ENCODE assay signal across 22 cellular contexts in genomic region chr20:62178316-62179161, GRCh38. TPM values are rescaled to one million over a fixed set of nuclear protein-coding genes. Genes with fewer than 3 reads are reported as not detected.
DNase-seq lines count a peak whose midpoint lies in the region; ATAC-seq, FAIRE-seq and TF ChIP-seq lines count a peak whose summit lies in the region.
"Had no signal": no experiment of that assay in that cellular context is flagged by ENCODE, and none has a peak within 500 bp of the region (broad histone marks: within the 10 kb centered on the region; RNA-seq: fewer than 3 reads in every experiment).

No MANE protein-coding gene starts in this region.

- peaks cover 23% of the 10 kb centered on the region for H3F3A ChIP-seq in SK-N-SH (replicated peaks; ENCODE audit: insufficient read depth)

- H3K9me3 ChIP-seq in K562 (replicated peaks; ENCODE audit: control insufficient read depth, insufficient read depth, low read depth, low read length) (no peaks in the 10 kb centered on the region), liver (ENCODE audit: control insufficient read depth in 4 of 4, low read length in 3 of 4) (no peaks in the 10 kb centered on the region), stomach (no peaks in the 10 kb centered on the region), SK-N-SH (no peaks in the 10 kb centered on the region)
- H3K9me3 ChIP-seq: MG63, Peyer's patch had no signal

- H2AFZ ChIP-seq in K562 (ENCODE audit: low read depth, low read length) = no peak overlapping the region
- H2AFZ ChIP-seq in SK-N-SH (ENCODE audit: low read depth) = no peak overlapping the region

- H3K27me3 ChIP-seq in K562 (ENCODE audit: control insufficient read depth in 2 of 2, insufficient read depth in 2 of 2, low read length in 2 of 2) (no peaks in the 10 kb centered on the region), liver (ENCODE audit: control insufficient read depth in 4 of 4, insufficient read depth in 4 of 4, low read length in 3 of 4) (no peaks in the 10 kb centered on the region), stomach (no peaks in the 10 kb centered on the region), SK-N-SH (ENCODE audit: insufficient read depth) (no peaks in the 10 kb centered on the region)
- H3K27me3 ChIP-seq: MG63, Peyer's patch had no signal

- TF ChIP-seq POLR2A in K562 (conservative IDR thresholded peaks at IDR 0.05) = no peak
- no peak for TF ChIP-seq POLR2A in stomach (IDR thresholded peaks at IDR 0.05)

- POLR2A ChIA-PET in K562 (lab: Yijun Ruan, JAX) (no interaction called here), SK-N-SH (lab: Yijun Ruan, JAX) (no interaction called here)

- H3K4me2 ChIP-seq in K562 (ENCODE audit: insufficient read depth, low read length) (no peak overlapping the region), SK-N-SH (no peak overlapping the region)

- in situ Hi-C loops in K562 (cut with MboI) = no loop called here

- no peak for ATAC-seq in K562

- TF ChIP-seq CTCF in K562 (IDR thresholded peaks at IDR 0.05 in 2 of 3, conservative IDR thresholded peaks at IDR 0.05 in 1 of 3; ENCODE audit: insufficient read depth in 2 of 3, low read depth in 1 of 3, low read length in 3 of 3) (no peak), liver (IDR thresholded peaks at IDR 0.05; ENCODE audit: low read depth, low read length, missing input control) (no peak), stomach (IDR thresholded peaks at IDR 0.05) (no peak), SK-N-SH (IDR thresholded peaks at IDR 0.05) (no peak)

- H4K20me1 ChIP-seq in K562 (replicated peaks; ENCODE audit: control insufficient read depth, insufficient read depth, low read length) (no peaks in the 10 kb centered on the region), SK-N-SH (ENCODE audit: insufficient read depth) (no peaks in the 10 kb centered on the region)

- peaks cover 0 to 10% (median 9%) of the 10 kb centered on the region in 3 donors for H3K36me3 Mint-ChIP-seq in immature natural killer cell

- DNase-seq in NCI-H446 treated with DMSO at 0.1 percent for 48 hours (lab: John Stamatoyannopoulos, UW) (peak; percentile 63), K562 (ENCODE audit: extremely low read depth in 1 of 4, low spot score in 3 of 4) (no peak), stomach (peak; percentile 78), OCI-M1 (lab: John Stamatoyannopoulos, UW) (no peak), immature natural killer cell (no peak), SK-N-SH (no peak)
- DNase-seq: ACHN, DMS79, H7, Kasumi-1, MG63, NCI-H1048, NCI-H1436, NCI-H2029 treated with DMSO at 0.1 percent for 48 hours, NCI-H2171, NCI-H69, SHP77 had no signal

- no peaks in the 10 kb centered on the region for H3K9me3 Mint-ChIP-seq in immature natural killer cell

- no peak overlapping the region for H3K27ac Mint-ChIP-seq in immature natural killer cell

- CTCF ChIA-PET in K562 (lab: Yijun Ruan, JAX; ENCODE audit: low intra/inter-chr PET ratio) (no interaction called here), SK-N-SH (lab: Yijun Ruan, JAX) (no interaction called here)

- no peaks in the 10 kb centered on the region for H3K9me2 ChIP-seq in SK-N-SH

- H3K4me1 ChIP-seq in K562 (replicated peaks in 1 of 2; ENCODE audit: control insufficient read depth in 2 of 2, insufficient read depth in 2 of 2, low read length in 2 of 2) (peaks cover 5 to 9% of the 10 kb centered on the region in 2 experiments; a peak in 4 of 5 replicates), liver (ENCODE audit: control insufficient read depth in 4 of 4, insufficient read depth in 4 of 4, low read length in 3 of 4) (peaks cover 3 to 41% (median 12%) of the 10 kb centered on the region in 4 donors), stomach (peaks cover 6 to 12% (median 11%) of the 10 kb centered on the region in 4 donors), SK-N-SH (ENCODE audit: control insufficient read depth in 1 of 2, insufficient read depth in 2 of 2, low read depth in 1 of 2, low read length in 1 of 2) (peaks cover 0 to 13% of the 10 kb centered on the region in 2 experiments; a peak in 1 of 4 replicates)

- H3K9ac ChIP-seq in K562 (ENCODE audit: insufficient read depth in 1 of 2, low read depth in 2 of 2, low read length in 2 of 2) (no peak overlapping the region; a peak in 1 of 4 replicates), liver (ENCODE audit: low read depth in 1 of 2, low read length in 2 of 2) (peak overlapping the region; percentile 78 to 80), SK-N-SH (no peak overlapping the region)

- H3K27me3 Mint-ChIP-seq in immature natural killer cell (ENCODE audit: low read depth in 3 of 3) = peaks cover 5 to 13% (median 8%) of the 10 kb centered on the region in 3 donors
- H3K27me3 Mint-ChIP-seq: IgD-negative memory B cell had no signal

- H3K79me2 ChIP-seq in K562 (ENCODE audit: control insufficient read depth, insufficient read depth, low read length) = peaks cover 18% of the 10 kb centered on the region
- H3K79me2 ChIP-seq in SK-N-SH (ENCODE audit: insufficient read depth) = peaks cover 13% of the 10 kb centered on the region

- TF ChIP-seq EP300 in K562 (IDR thresholded peaks at IDR 0.05; ENCODE audit: low read length) (no peak), stomach (IDR thresholded peaks at IDR 0.05) (no peak), SK-N-SH (IDR thresholded peaks at IDR 0.05; ENCODE audit: borderline replicate concordance in 1 of 2, low read depth in 1 of 2, low read length in 1 of 2) (no peak)

- TF ChIP-seq RAD21 in K562 (CRISPR knock-in tag; conservative IDR thresholded peaks at IDR 0.05 in 1 of 2, IDR thresholded peaks at IDR 0.05 in 1 of 2) (no peak), liver (IDR thresholded peaks at IDR 0.05) (peak; percentile 23 to 44), SK-N-SH (IDR thresholded peaks at IDR 0.05; ENCODE audit: low read length) (no peak)

- peaks cover 62% of the 10 kb centered on the region; the same call in 2 of the 3 replicates for H3K36me3 ChIP-seq in K562 (ENCODE audit: control insufficient read depth, insufficient read depth, low read length)
- H3K36me3 ChIP-seq in liver (ENCODE audit: control insufficient read depth in 4 of 4, insufficient read depth in 3 of 4, low read depth in 1 of 4, low read length in 3 of 4) = peaks cover 0 to 14% (median 4%) of the 10 kb centered on the region in 4 donors
- H3K36me3 ChIP-seq in stomach = peaks cover 10 to 57% (median 53%) of the 10 kb centered on the region in 4 donors
- H3K36me3 ChIP-seq in SK-N-SH (replicated peaks in 1 of 2; ENCODE audit: control insufficient read depth in 1 of 2, insufficient read depth in 2 of 2, low read length in 1 of 2) = peaks cover 14 to 31% of the 10 kb centered on the region in 2 experiments

- intact Hi-C loops in K562 (cut with micrococcal nuclease) = no loop called here
- intact Hi-C loops in stomach (cut with DNase I; ENCODE audit: low total_unique reads) = no loop called here

- H3K4me3 Mint-ChIP-seq in immature natural killer cell = no peak overlapping the region

- 89% methylated on average over 19 of the region's 19 CpGs for WGBS in K562 (ENCODE audit: insufficient coverage, low coverage, missing lambda C conversion rate)
- WGBS in liver = 39% methylated on average over 19 of the region's 19 CpGs
- 80 to 92% (median 81%) methylated on average over 15 to 19 of the region's 19 CpGs for WGBS in stomach, 5 donors
- WGBS in SK-N-SH (ENCODE audit: low lambda C conversion rate) = 94% methylated on average over 16 of the region's 19 CpGs

- no peaks in the 10 kb centered on the region for H3K9me1 ChIP-seq in K562 (ENCODE audit: control insufficient read depth, insufficient read depth, low read length)

- peaks cover 13% of the 10 kb centered on the region in 2 donors for H3K4me1 Mint-ChIP-seq in immature natural killer cell

- no peak overlapping the region for H3K4me3 ChIP-seq in K562
- H3K4me3 ChIP-seq in liver (ENCODE audit: low read depth in 1 of 3, low read length in 3 of 3) = peak overlapping the region in 2 of 3 donors; percentile 12 to 42
- H3K4me3 ChIP-seq in stomach = no peak overlapping the region
- H3K4me3 ChIP-seq in SK-N-SH (ENCODE audit: low read depth in 2 of 2, low read length in 1 of 2) = no peak overlapping the region
- H3K4me3 ChIP-seq: MG63, Peyer's patch, SK-N-MC had no signal

- no TSS peak for BruUV-seq in K562 (replicated peaks; lab: Mats Ljungman, UMichigan)

- H3K27ac ChIP-seq in K562 (ENCODE audit: extremely low read depth, low read depth, low read length) = no peak overlapping the region
- peak overlapping the region; percentile 97 to 98 for H3K27ac ChIP-seq in liver (ENCODE audit: low read depth in 1 of 2, low read length in 2 of 2)
- H3K27ac ChIP-seq in stomach = no peak overlapping the region
- no peak overlapping the region for H3K27ac ChIP-seq in SK-N-SH (ENCODE audit: low read depth in 2 of 2, low read length in 1 of 2)
- H3K27ac ChIP-seq: Peyer's patch, SK-N-MC had no signal

- FAIRE-seq in K562 (lab: Jason Lieb, UNC) = no peak
- FAIRE-seq: HTR-8/SVneo had no signal

RNA-seq across cellular contexts. Expression of gene MTG2, which starts 4.3 kb away (rescaled TPM):
- 78.3 and 113 TPM in 2 replicates for total RNA-seq in K562 (2011; cell fraction: chromatin; rRNA removed; ENCODE audit: low replicate concordance)
- 67.9 and 70.7 TPM in 2 replicates for total RNA-seq in K562 (2011; cell fraction: nucleolus; rRNA removed)
- total RNA-seq in K562 (2011; cell fraction: nucleoplasm; rRNA removed) = 77.2 and 104 TPM in 2 replicates
- 44.6 and 63.8 TPM in 2 replicates for total RNA-seq in K562 (2014; rRNA removed)
- 21.5 and 21.7 TPM in 2 replicates for total RNA-seq in K562 (2014; rRNA removed; fragmentation: Illumina TruSeq; extraction: Trizol)
- total RNA-seq in K562 (2015; rRNA removed; fragmentation: Illumina TruSeq; extraction: Trizol) = 39.6 and 44.5 TPM in 2 replicates
- total RNA-seq in K562 (2021) = 65.1 and 67.5 TPM in 2 replicates
- 32.3 and 33.1 TPM in 2 replicates for polyA plus RNA-seq in K562 (2011; rRNA removed)
- polyA plus RNA-seq in K562 (2011; cell fraction: cytosol; rRNA removed) = 43.6 and 66.7 TPM in 2 replicates
- polyA plus RNA-seq in K562 (2011; cell fraction: nucleus; rRNA removed) = 27.6 and 41.4 TPM in 2 replicates
- polyA plus RNA-seq in K562 (2012) = 35.8 and 52.8 TPM in 2 replicates
- polyA plus RNA-seq in K562 (2014; fragmentation: Illumina TruSeq; extraction: Trizol) = 53.9 and 66.5 TPM in 2 replicates
- 1 to 10 TPM; 8.7 to 9.3 TPM for polyA plus RNA-seq in K562 (2014; fragmentation: Nextera tagmentation; extraction: Ambion mirVana)
- polyA plus RNA-seq in K562 (2014; rRNA removed) = 58.9 and 67.2 TPM in 2 replicates
- polyA minus RNA-seq in K562 (2011; rRNA and poly(A)+ RNA removed) = 20.0 and 26.4 TPM in 2 replicates
- polyA minus RNA-seq in K562 (2011; cell fraction: cytosol; rRNA and poly(A)+ RNA removed) = 21.5 and 30.5 TPM in 2 replicates
- polyA minus RNA-seq in K562 (2011; cell fraction: nucleus; rRNA and poly(A)+ RNA removed) = 14.5 and 18.4 TPM in 2 replicates
- total RNA-seq in liver = 10 to 100 TPM; 13.0 to 26.8 TPM
- polyA plus RNA-seq in liver = 10 to 100 TPM; 22.0 to 28.0 TPM
- 10 to 100 TPM; 13.6 to 77.9 (median 22.8) TPM for total RNA-seq in stomach
- 10 to 100 TPM; 14.7 to 28.2 (median 19.8) TPM for polyA plus RNA-seq in stomach
- 10 to 100 TPM; 14.5 to 19.6 (median 15.3) TPM for polyA plus RNA-seq in immature natural killer cell
- 36.6 and 42.9 TPM in 2 replicates for polyA plus RNA-seq in SK-N-SH (2012; rRNA removed)
- polyA plus RNA-seq in SK-N-SH (2012; cell fraction: cytosol; rRNA removed) = 25.8 and 27.8 TPM in 2 replicates
- polyA plus RNA-seq in SK-N-SH (2012; cell fraction: nucleus; rRNA removed) = 66.8 and 75.1 TPM in 2 replicates

RNA-seq across cellular contexts. Expression of gene SS18L1, which starts 35.0 kb away (rescaled TPM):
- 73.1 and 90.7 TPM in 2 replicates for total RNA-seq in K562 (2011; cell fraction: chromatin; rRNA removed; ENCODE audit: low replicate concordance)
- total RNA-seq in K562 (2011; cell fraction: nucleolus; rRNA removed) = 42.7 and 52.5 TPM in 2 replicates
- total RNA-seq in K562 (2011; cell fraction: nucleoplasm; rRNA removed) = 50.7 and 61.9 TPM in 2 replicates
- total RNA-seq in K562 (2014; rRNA removed) (17.5 and 22.4 TPM in 2 replicates), K562 (2014; rRNA removed; fragmentation: Illumina TruSeq; extraction: Trizol) (10.8 and 12.8 TPM in 2 replicates), K562 (2015; rRNA removed; fragmentation: Illumina TruSeq; extraction: Trizol) (15.1 and 15.2 TPM in 2 replicates), K562 (2021) (21.1 and 21.3 TPM in 2 replicates), liver (10 to 100 TPM; 17.3 to 24.3 TPM), stomach (10 to 100 TPM in 3 of 5 donors, 1 to 10 TPM in 2; 5.8 to 34.8 (median 13.0) TPM)
- polyA plus RNA-seq in K562 (2011; rRNA removed) (19.6 and 22.3 TPM in 2 replicates), K562 (2014; fragmentation: Illumina TruSeq; extraction: Trizol) (14.9 and 15.3 TPM in 2 replicates), K562 (2014; fragmentation: Nextera tagmentation; extraction: Ambion mirVana) (1 to 10 TPM; 2.7 to 3.0 TPM), K562 (2014; rRNA removed) (28.3 and 32.6 TPM in 2 replicates), liver (10 to 100 TPM in 1 of 2 donors, 1 to 10 TPM in 1; 6.1 to 16.1 TPM), stomach (1 to 10 TPM; 5.5 to 9.6 (median 6.1) TPM), immature natural killer cell (under 1 TPM in 2 of 3 donors, not detected in 1; 0.39 to 0.68 TPM), SK-N-SH (2012; rRNA removed) (10.7 and 13.1 TPM in 2 replicates)
- 20.5 and 44.1 TPM in 2 replicates for polyA plus RNA-seq in K562 (2011; cell fraction: cytosol; rRNA removed)
- 37.1 and 62.5 TPM in 2 replicates for polyA plus RNA-seq in K562 (2011; cell fraction: nucleus; rRNA removed)
- polyA plus RNA-seq in K562 (2012) = 15.5 and 18.1 TPM in 2 replicates
- 7.9 and 11.9 TPM in 2 replicates for polyA minus RNA-seq in K562 (2011; rRNA and poly(A)+ RNA removed)
- 13.6 and 15.9 TPM in 2 replicates for polyA minus RNA-seq in K562 (2011; cell fraction: cytosol; rRNA and poly(A)+ RNA removed)
- 21.1 and 22.5 TPM in 2 replicates for polyA minus RNA-seq in K562 (2011; cell fraction: nucleus; rRNA and poly(A)+ RNA removed)
- polyA plus RNA-seq in SK-N-SH (2012; cell fraction: cytosol; rRNA removed) = 6.1 and 7.6 TPM in 2 replicates
- 38.4 and 51.9 TPM in 2 replicates for polyA plus RNA-seq in SK-N-SH (2012; cell fraction: nucleus; rRNA removed)

RNA-seq across cellular contexts. Expression of gene PSMA7, which starts 35.3 kb away (rescaled TPM):
- 103 and 137 TPM in 2 replicates for total RNA-seq in K562 (2011; cell fraction: chromatin; rRNA removed; ENCODE audit: low replicate concordance)
- 121 and 134 TPM in 2 replicates for total RNA-seq in K562 (2011; cell fraction: nucleolus; rRNA removed)
- total RNA-seq in K562 (2011; cell fraction: nucleoplasm; rRNA removed) = 107 and 114 TPM in 2 replicates
- total RNA-seq in K562 (2014; rRNA removed) = 490 and 510 TPM in 2 replicates
- total RNA-seq in K562 (2014; rRNA removed; fragmentation: Illumina TruSeq; extraction: Trizol) = 263 and 283 TPM in 2 replicates
- total RNA-seq in K562 (2015; rRNA removed; fragmentation: Illumina TruSeq; extraction: Trizol) = 289 and 308 TPM in 2 replicates
- 413 and 431 TPM in 2 replicates for total RNA-seq in K562 (2021)
- 404 and 422 TPM in 2 replicates for polyA plus RNA-seq in K562 (2011; rRNA removed)
- 449 and 653 TPM in 2 replicates for polyA plus RNA-seq in K562 (2011; cell fraction: cytosol; rRNA removed)
- 316 and 321 TPM in 2 replicates for polyA plus RNA-seq in K562 (2011; cell fraction: nucleus; rRNA removed)
- polyA plus RNA-seq in K562 (2012) = 293 and 411 TPM in 2 replicates
- 257 and 356 TPM in 2 replicates for polyA plus RNA-seq in K562 (2014; fragmentation: Illumina TruSeq; extraction: Trizol)
- 100 to 1,000 TPM; 303 to 393 TPM for polyA plus RNA-seq in K562 (2014; fragmentation: Nextera tagmentation; extraction: Ambion mirVana)
- polyA plus RNA-seq in K562 (2014; rRNA removed) = 472 and 507 TPM in 2 replicates
- 166 and 211 TPM in 2 replicates for polyA minus RNA-seq in K562 (2011; rRNA and poly(A)+ RNA removed)
- 85.6 and 105 TPM in 2 replicates for polyA minus RNA-seq in K562 (2011; cell fraction: cytosol; rRNA and poly(A)+ RNA removed)
- 46.9 and 66.2 TPM in 2 replicates for polyA minus RNA-seq in K562 (2011; cell fraction: nucleus; rRNA and poly(A)+ RNA removed)
- 100 to 1,000 TPM; 109 to 181 TPM for total RNA-seq in liver
- 100 to 1,000 TPM; 212 to 342 TPM for polyA plus RNA-seq in liver
- total RNA-seq in stomach = 100 to 1,000 TPM; 119 to 202 (median 140) TPM
- 100 to 1,000 TPM; 245 to 280 (median 247) TPM for polyA plus RNA-seq in stomach
- 100 to 1,000 TPM; 497 to 643 (median 622) TPM for polyA plus RNA-seq in immature natural killer cell
- polyA plus RNA-seq in SK-N-SH (2012; rRNA removed) = 687 and 801 TPM in 2 replicates
- polyA plus RNA-seq in SK-N-SH (2012; cell fraction: cytosol; rRNA removed) = 613 and 674 TPM in 2 replicates
- polyA plus RNA-seq in SK-N-SH (2012; cell fraction: nucleus; rRNA removed) = 549 and 666 TPM in 2 replicates

RNA-seq across cellular contexts. Expression of gene HRH3, which starts 41.5 kb away (rescaled TPM):
- total RNA-seq in K562 (2011; cell fraction: chromatin; rRNA removed; ENCODE audit: low replicate concordance) = not detected in 2 replicates
- total RNA-seq in K562 (2011; cell fraction: nucleolus; rRNA removed) = not detected in 2 replicates
- total RNA-seq in K562 (2011; cell fraction: nucleoplasm; rRNA removed) = not detected in 2 replicates
- total RNA-seq in K562 (2014; rRNA removed) (not detected in 2 replicates), K562 (2014; rRNA removed; fragmentation: Illumina TruSeq; extraction: Trizol) (not detected in 2 replicates), K562 (2015; rRNA removed; fragmentation: Illumina TruSeq; extraction: Trizol) (not detected in 2 replicates), K562 (2021) (not detected in 2 replicates), liver (not detected), stomach (not detected)
- polyA plus RNA-seq in K562 (2011; rRNA removed) (not detected in 2 replicates), K562 (2014; fragmentation: Illumina TruSeq; extraction: Trizol) (not detected in 2 replicates), K562 (2014; fragmentation: Nextera tagmentation; extraction: Ambion mirVana) (not detected), K562 (2014; rRNA removed) (not detected in 2 replicates), liver (not detected), stomach (not detected), immature natural killer cell (not detected), SK-N-SH (2012; rRNA removed) (0.02 TPM in 2 replicates)
- not detected in 2 replicates for polyA plus RNA-seq in K562 (2011; cell fraction: cytosol; rRNA removed)
- not detected in 2 replicates for polyA plus RNA-seq in K562 (2011; cell fraction: nucleus; rRNA removed)
- polyA plus RNA-seq in K562 (2012) = not detected in 2 replicates
- polyA minus RNA-seq in K562 (2011; rRNA and poly(A)+ RNA removed) = not detected in 2 replicates
- polyA minus RNA-seq in K562 (2011; cell fraction: cytosol; rRNA and poly(A)+ RNA removed) = not detected in 2 replicates
- polyA minus RNA-seq in K562 (2011; cell fraction: nucleus; rRNA and poly(A)+ RNA removed) = not detected in 2 replicates
- 0.03 and 0.04 TPM in 2 replicates for polyA plus RNA-seq in SK-N-SH (2012; cell fraction: cytosol; rRNA removed)
- 0.07 and 0.18 TPM in 2 replicates for polyA plus RNA-seq in SK-N-SH (2012; cell fraction: nucleus; rRNA removed)
- polyA plus RNA-seq: IgD-negative memory B cell had no signal

RNA-seq across cellular contexts. Expression of gene LSM14B, which starts 56.3 kb away (rescaled TPM):
- 47.0 and 71.4 TPM in 2 replicates for total RNA-seq in K562 (2011; cell fraction: chromatin; rRNA removed; ENCODE audit: low replicate concordance)
- total RNA-seq in K562 (2011; cell fraction: nucleolus; rRNA removed) = 35.4 and 42.2 TPM in 2 replicates
- 57.3 and 73.7 TPM in 2 replicates for total RNA-seq in K562 (2011; cell fraction: nucleoplasm; rRNA removed)
- total RNA-seq in K562 (2014; rRNA removed) (20.2 and 24.8 TPM in 2 replicates), K562 (2014; rRNA removed; fragmentation: Illumina TruSeq; extraction: Trizol) (12.8 and 13.1 TPM in 2 replicates), K562 (2015; rRNA removed; fragmentation: Illumina TruSeq; extraction: Trizol) (21.2 and 21.8 TPM in 2 replicates), K562 (2021) (32.7 and 36.0 TPM in 2 replicates), liver (10 to 100 TPM; 15.5 to 15.9 TPM), stomach (10 to 100 TPM in 4 of 5 donors, under 1 TPM in 1; 0.58 to 27.2 (median 15.6) TPM)
- polyA plus RNA-seq in K562 (2011; rRNA removed) (22.6 and 25.8 TPM in 2 replicates), K562 (2014; fragmentation: Illumina TruSeq; extraction: Trizol) (19.5 and 25.0 TPM in 2 replicates), K562 (2014; fragmentation: Nextera tagmentation; extraction: Ambion mirVana) (under 1 TPM; 0.66 to 0.83 TPM), K562 (2014; rRNA removed) (26.5 and 27.8 TPM in 2 replicates), liver (10 to 100 TPM in 1 of 2 donors, under 1 TPM in 1; 0.99 to 11.2 TPM), stomach (10 to 100 TPM; 14.1 to 18.0 (median 14.9) TPM), immature natural killer cell (1 to 10 TPM in 2 of 3 donors, under 1 TPM in 1; 0.19 to 1.9 (median 1.4) TPM), SK-N-SH (2012; rRNA removed) (52.2 and 64.6 TPM in 2 replicates)
- 19.5 and 43.4 TPM in 2 replicates for polyA plus RNA-seq in K562 (2011; cell fraction: cytosol; rRNA removed)
- polyA plus RNA-seq in K562 (2011; cell fraction: nucleus; rRNA removed) = 40.4 and 59.2 TPM in 2 replicates
- polyA plus RNA-seq in K562 (2012) = 25.9 and 36.4 TPM in 2 replicates
- 16.3 and 20.9 TPM in 2 replicates for polyA minus RNA-seq in K562 (2011; rRNA and poly(A)+ RNA removed)
- polyA minus RNA-seq in K562 (2011; cell fraction: cytosol; rRNA and poly(A)+ RNA removed) = 13.7 and 20.2 TPM in 2 replicates
- polyA minus RNA-seq in K562 (2011; cell fraction: nucleus; rRNA and poly(A)+ RNA removed) = 14.7 and 21.3 TPM in 2 replicates
- polyA plus RNA-seq in SK-N-SH (2012; cell fraction: cytosol; rRNA removed) = 36.9 and 51.7 TPM in 2 replicates
- polyA plus RNA-seq in SK-N-SH (2012; cell fraction: nucleus; rRNA removed) = 45.2 and 49.2 TPM in 2 replicates

Comparison
In these comparisons a context has a peak if more than half of its experiments do, and no peak if none do; other contexts are left out.
1. DNase-seq: peak in NCI-H446 treated with DMSO at 0.1 percent for 48 hours (single experiment) and stomach (single experiment); none in K562 (0 of 4), OCI-M1 (single experiment), immature natural killer cell (0 of 3) and SK-N-SH (single experiment).
2. H3K27ac ChIP-seq: peak in liver (2 of 2); none in K562 (single experiment), stomach (0 of 5) and SK-N-SH (0 of 2).
3. H3K4me3 ChIP-seq: peak in liver (2 of 3); none in K562 (single experiment), stomach (0 of 4) and SK-N-SH (0 of 2).
4. H3K9ac ChIP-seq: peak in liver (2 of 2); none in K562 (0 of 2) and SK-N-SH (single experiment).